2 cellular contexts compared by ENCODE assay signal in genomic region chr7:5302577-5302976, GRCh38.
A peak's percentile ranks its signal among the peaks of the same experiment; 100 is the strongest.
TF ChIP-seq lines count a peak whose summit lies in the region.

No MANE protein-coding gene starts in this region.

TF ChIP-seq in A549, 52 proteins besides CTCF, POLR2A, EP300 and RAD21 (continued from another document):
- TF ChIP-seq MAX (IDR thresholded peaks at IDR 0.05): no peak
- no peak for TF ChIP-seq BHLHE40 (IDR thresholded peaks at IDR 0.05; ENCODE audit: low read depth, low read length)
- TF ChIP-seq MAFK (IDR thresholded peaks at IDR 0.05; ENCODE audit: partially characterized antibody): no peak
- TF ChIP-seq KDM5A (IDR thresholded peaks at IDR 0.05): no peak
- TF ChIP-seq RARB (CRISPR knock-in tag; IDR thresholded peaks at IDR 0.05): no peak
- TF ChIP-seq TFCP2L1 (CRISPR knock-in tag; IDR thresholded peaks at IDR 0.05): no peak

TF ChIP-seq in HepG2, 621 proteins besides CTCF, POLR2A, EP300 and RAD21:
- peak; percentile 97 for TF ChIP-seq ZBTB33 (CRISPR knock-in tag; IDR thresholded peaks at IDR 0.05)
- no peak for TF ChIP-seq ZNF121 (CRISPR knock-in tag; IDR thresholded peaks at IDR 0.05)
- TF ChIP-seq ZNF263 (CRISPR knock-in tag; IDR thresholded peaks at IDR 0.05): peak; percentile 85
